Comparison of ENCODE assay signal across 18 cellular contexts in the genomic region with DNA sequence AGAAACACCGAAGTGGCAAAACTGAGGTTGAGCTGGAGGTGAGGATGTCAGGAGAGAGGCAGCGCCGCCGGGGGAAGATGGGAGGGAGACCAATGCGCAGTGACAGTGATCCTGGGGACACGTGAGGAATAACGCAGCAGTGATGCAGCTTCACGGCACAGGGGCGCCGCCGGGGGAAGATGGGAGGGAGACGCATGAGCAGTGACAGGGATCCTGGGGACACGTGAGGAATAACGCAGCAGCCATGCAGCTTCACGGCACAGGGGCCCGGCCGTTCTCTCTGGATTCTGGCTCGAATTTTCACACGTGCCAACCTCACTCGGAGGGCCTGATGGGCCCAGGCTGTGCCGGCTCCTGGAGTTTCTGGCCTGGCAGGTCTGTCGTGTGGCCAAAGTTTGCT.
"Had no signal": no experiment of that assay in that cellular context is flagged by ENCODE, and none has a peak within 500 bp of the region (broad histone marks: within the 10 kb centered on the region; RNA-seq: fewer than 3 reads in every experiment).

No MANE protein-coding gene starts in this region.

- ATAC-seq: activated CD4-positive, alpha-beta T cell treated with anti-CD3 and anti-CD28 coated beads for 36 hours; activated naive CD4-positive, alpha-beta T cell treated with anti-CD3 and anti-CD28 coated beads, Interleukin-2, amount 50 U/mL, for 72 hours; body of pancreas; left lung; natural killer cell; stimulated activated naive CD8-positive, alpha-beta T cell treated with anti-CD3 and anti-CD28 coated beads, Interleukin-15, amount 100 ng/mL, for 72 hours had no signal

- DNase-seq: activated CD4-positive, alpha-beta memory T cell treated with anti-CD3 and anti-CD28 coated beads, Interleukin-2, amount 10 ng/mL, durations not matched to agents 7 days and 5 days; activated CD4-positive, alpha-beta T cell treated with anti-CD3 and anti-CD28 coated beads for 36 hours; activated gamma-delta T cell; activated T-cell treated with anti-CD3 and anti-CD28 coated beads, Interleukin-2, amount 50 U/mL, for 24 hours; body of pancreas; central memory CD4-positive, alpha-beta T cell; colonic mucosa; islet precursor cell; mesenchymal stem cell; natural killer cell; occipital lobe; stimulated activated naive CD8-positive, alpha-beta T cell treated with anti-CD3 and anti-CD28 coated beads, Interleukin-15, amount 100 ng/mL, for 72 hours; T-helper 2 cell; thyroid gland had no signal

- H3K9me3 ChIP-seq: body of pancreas, colonic mucosa, left lung, spleen, thyroid gland had no signal

- H3K27me3 Mint-ChIP-seq: activated CD4-positive, alpha-beta memory T cell treated with anti-CD3 and anti-CD28 coated beads, Interleukin-2, amount 10 ng/mL, durations not matched to agents 7 days and 5 days had no signal

- H3K27ac ChIP-seq: body of pancreas, colonic mucosa, left lung, spleen, thyroid gland had no signal

- H3K36me3 ChIP-seq: colonic mucosa, left lung, spleen, thyroid gland had no signal

- H3K4me3 ChIP-seq: body of pancreas, colonic mucosa, left lung, spleen, thyroid gland had no signal

- H3K9me3 Mint-ChIP-seq: activated CD4-positive, alpha-beta memory T cell treated with anti-CD3 and anti-CD28 coated beads, Interleukin-2, amount 10 ng/mL, durations not matched to agents 7 days and 5 days; activated naive CD4-positive, alpha-beta T cell treated with anti-CD3 and anti-CD28 coated beads, Interleukin-2, amount 50 U/mL, for 72 hours; activated T-cell treated with anti-CD3 and anti-CD28 coated beads, Interleukin-2, amount 50 U/mL, for 24 hours; natural killer cell; stimulated activated naive CD8-positive, alpha-beta T cell treated with anti-CD3 and anti-CD28 coated beads, Interleukin-15, amount 100 ng/mL, for 72 hours had no signal

- H3K4me1 Mint-ChIP-seq: activated CD4-positive, alpha-beta memory T cell treated with anti-CD3 and anti-CD28 coated beads, Interleukin-2, amount 10 ng/mL, durations not matched to agents 7 days and 5 days; activated CD4-positive, alpha-beta T cell treated with anti-CD3 and anti-CD28 coated beads for 36 hours; stimulated activated naive CD8-positive, alpha-beta T cell treated with anti-CD3 and anti-CD28 coated beads, Interleukin-15, amount 100 ng/mL, for 72 hours had no signal

- H3K4me1 ChIP-seq: colonic mucosa, left lung, spleen had no signal

- H3K36me3 Mint-ChIP-seq: activated naive CD4-positive, alpha-beta T cell treated with anti-CD3 and anti-CD28 coated beads, Interleukin-2, amount 50 U/mL, for 72 hours; natural killer cell had no signal

- H3K27me3 ChIP-seq: body of pancreas, colonic mucosa, thyroid gland had no signal

- H3K4me3 Mint-ChIP-seq: activated CD4-positive, alpha-beta memory T cell treated with anti-CD3 and anti-CD28 coated beads, Interleukin-2, amount 10 ng/mL, durations not matched to agents 7 days and 5 days; activated CD4-positive, alpha-beta T cell treated with anti-CD3 and anti-CD28 coated beads for 36 hours; activated T-cell treated with anti-CD3 and anti-CD28 coated beads, Interleukin-2, amount 50 U/mL, for 24 hours; natural killer cell; stimulated activated naive CD8-positive, alpha-beta T cell treated with anti-CD3 and anti-CD28 coated beads, Interleukin-15, amount 100 ng/mL, for 72 hours had no signal

- H3K27ac Mint-ChIP-seq: activated CD4-positive, alpha-beta memory T cell treated with anti-CD3 and anti-CD28 coated beads, Interleukin-2, amount 10 ng/mL, durations not matched to agents 7 days and 5 days; activated CD4-positive, alpha-beta T cell treated with anti-CD3 and anti-CD28 coated beads for 36 hours; activated T-cell treated with anti-CD3 and anti-CD28 coated beads, Interleukin-2, amount 50 U/mL, for 24 hours; natural killer cell; progenitor cell of endocrine pancreas; stimulated activated naive CD8-positive, alpha-beta T cell treated with anti-CD3 and anti-CD28 coated beads, Interleukin-15, amount 100 ng/mL, for 72 hours had no signal
